In genomic region chr6:57173886-57174510, GRCh38 we compare ENCODE assay signal across 8 cellular contexts. TPM values are rescaled to one million over a fixed set of nuclear protein-coding genes. Genes with fewer than 3 reads are reported as not detected.
DNase-seq lines count a peak whose midpoint lies in the region; ATAC-seq and TF ChIP-seq lines count a peak whose summit lies in the region.

No MANE protein-coding gene starts in this region.

- in situ Hi-C loops in brain microvascular endothelial cell (cut with HindIII; ENCODE audit: low pct_ligation_motif_present, low sequenced_read_pairs): no loop called here

- TF ChIP-seq CTCF in brain microvascular endothelial cell (IDR thresholded peaks at IDR 0.05; ENCODE audit: low read depth, low read length, missing control alignments): no peak

- peak overlapping the region; percentile 71 for H3K4me3 ChIP-seq in brain microvascular endothelial cell (ENCODE audit: low read depth, low read length)

- DNase-seq in ELR (ENCODE audit: low read depth): peak; percentile 88
- DNase-seq in M059J (ENCODE audit: low read depth): peak; percentile 84
- peak; percentile 48 for DNase-seq in brain microvascular endothelial cell
- peak; percentile 2 for DNase-seq in midbrain (lab: John Stamatoyannopoulos, UW)
- DNase-seq in stimulated activated CD4-positive, alpha-beta T cell treated with anti-CD3 and anti-CD28 coated beads, Interleukin-15, amount 100 ng/mL, for 24 hours: no peak
- DNase-seq in RPMI8226: no peak
- no peak for DNase-seq in GM19240 (ENCODE audit: insufficient read length, low spot score)

- peaks cover 10% of the 10 kb centered on the region for H3K36me3 ChIP-seq in brain microvascular endothelial cell (replicated peaks)

- peak overlapping the region; percentile 93 for H3K27ac ChIP-seq in brain microvascular endothelial cell

- ATAC-seq in HG03175 (IDR thresholded peaks at IDR 0.05; ENCODE audit: unreplicated experiment): no peak

- H3K27me3 ChIP-seq in brain microvascular endothelial cell (replicated peaks): no peaks in the 10 kb centered on the region

RNA-seq across cellular contexts. Expression of gene BAG2, which starts 1.9 kb away (rescaled TPM):
- 9.4 and 11.9 TPM in 2 replicates for total RNA-seq in M059J (2014; rRNA removed; shearing (Covaris generic))

RNA-seq across cellular contexts. Expression of gene RAB23, which starts 48.1 kb away (rescaled TPM):
- 47.9 and 60.5 TPM in 2 replicates for total RNA-seq in M059J (2014; rRNA removed; shearing (Covaris generic))

Comparison
In these comparisons a context has a peak if more than half of its experiments do, and no peak if none do; other contexts are left out.
1. DNase-seq: peak in ELR (single experiment), M059J (single experiment), brain microvascular endothelial cell (single experiment) and midbrain (single experiment); none in stimulated activated CD4-positive, alpha-beta T cell treated with anti-CD3 and anti-CD28 coated beads, Interleukin-15, amount 100 ng/mL, for 24 hours (single experiment), RPMI8226 (single experiment) and GM19240 (single experiment).